Comparison of ENCODE assay signal across 24 cellular contexts in genomic region chr5:1171340-1171941, GRCh38. TPM values are rescaled to one million over a fixed set of nuclear protein-coding genes. Genes with fewer than 3 reads are reported as not detected.
A peak's percentile ranks its signal among the peaks of the same experiment; 100 is the strongest.
DNase-seq lines count a peak whose midpoint lies in the region; FAIRE-seq and TF ChIP-seq lines count a peak whose summit lies in the region.
"Had no signal": no experiment of that assay in that cellular context is flagged by ENCODE, and none has a peak within 500 bp of the region (broad histone marks: within the 10 kb centered on the region; RNA-seq: fewer than 3 reads in every experiment).

No MANE protein-coding gene starts in this region.

- H3K27ac Mint-ChIP-seq in activated CD4-positive, alpha-beta T cell treated with anti-CD3 and anti-CD28 coated beads, Interleukin-2, amount 10 ng/mL, durations not matched to agents 24 days and 14 days = peak overlapping the region; percentile 20
- H3K27ac Mint-ChIP-seq: activated naive CD8-positive, alpha-beta T cell treated with anti-CD3 and anti-CD28 coated beads for 36 hours; activated T-cell treated with anti-CD3 and anti-CD28 coated beads, Interleukin-2, amount 50 U/mL, for 24 hours; CD4-positive, alpha-beta memory T cell; nephron; stimulated activated naive CD8-positive, alpha-beta T cell treated with anti-CD3 and anti-CD28 coated beads, Interleukin-15, Interleukin-2, amounts not matched to agents 100 ng/mL and 50 ng/mL, for 24 hours had no signal

- no peaks in the 10 kb centered on the region for H3K27me3 ChIP-seq in bronchial epithelial cell (ENCODE audit: control insufficient read depth, insufficient read depth, low read length)

- no peak overlapping the region for H3K4me3 Mint-ChIP-seq in activated CD4-positive, alpha-beta T cell treated with anti-CD3 and anti-CD28 coated beads, Interleukin-2, amount 10 ng/mL, durations not matched to agents 24 days and 14 days
- H3K4me3 Mint-ChIP-seq: activated naive CD8-positive, alpha-beta T cell treated with anti-CD3 and anti-CD28 coated beads for 36 hours; activated T-cell treated with anti-CD3 and anti-CD28 coated beads, Interleukin-2, amount 50 U/mL, for 24 hours; CD4-positive, alpha-beta memory T cell; central memory CD8-positive, alpha-beta T cell; nephron; stimulated activated naive CD8-positive, alpha-beta T cell treated with anti-CD3 and anti-CD28 coated beads, Interleukin-15, Interleukin-2, amounts not matched to agents 100 ng/mL and 50 ng/mL, for 24 hours had no signal

- H3K4me1 Mint-ChIP-seq in activated CD4-positive, alpha-beta T cell treated with anti-CD3 and anti-CD28 coated beads, Interleukin-2, amount 10 ng/mL, durations not matched to agents 24 days and 14 days = peaks cover 8% of the 10 kb centered on the region

- H3K9me3 Mint-ChIP-seq in activated CD4-positive, alpha-beta T cell treated with anti-CD3 and anti-CD28 coated beads, Interleukin-2, amount 10 ng/mL, durations not matched to agents 24 days and 14 days = no peaks in the 10 kb centered on the region
- H3K9me3 Mint-ChIP-seq: activated naive CD8-positive, alpha-beta T cell treated with anti-CD3 and anti-CD28 coated beads for 36 hours; activated T-cell treated with anti-CD3 and anti-CD28 coated beads, Interleukin-2, amount 50 U/mL, for 24 hours; CD4-positive, alpha-beta memory T cell; central memory CD8-positive, alpha-beta T cell; nephron; stimulated activated naive CD8-positive, alpha-beta T cell treated with anti-CD3 and anti-CD28 coated beads, Interleukin-15, Interleukin-2, amounts not matched to agents 100 ng/mL and 50 ng/mL, for 24 hours had no signal

- in situ Hi-C loops in ACHN (cut with HindIII; ENCODE audit: low pct_ligation_motif_present, low pct_unique_long_range_greater_than_20kb, low sequenced_read_pairs) = no loop called here

- H3K36me3 ChIP-seq in bronchial epithelial cell (ENCODE audit: control insufficient read depth, insufficient read depth, low read length) = no peaks in the 10 kb centered on the region
- H3K36me3 ChIP-seq: gastrocnemius medialis had no signal

- intact Hi-C loops in activated CD4-positive, alpha-beta T cell treated with anti-CD3 and anti-CD28 coated beads, Interleukin-2, amount 10 ng/mL, durations not matched to agents 24 days and 14 days (cut with micrococcal nuclease) = no loop called here

- no peaks in the 10 kb centered on the region for H3K36me3 Mint-ChIP-seq in activated CD4-positive, alpha-beta T cell treated with anti-CD3 and anti-CD28 coated beads, Interleukin-2, amount 10 ng/mL, durations not matched to agents 24 days and 14 days (ENCODE audit: low read depth)
- H3K36me3 Mint-ChIP-seq: activated naive CD8-positive, alpha-beta T cell treated with anti-CD3 and anti-CD28 coated beads for 36 hours; CD4-positive, alpha-beta memory T cell had no signal

- FAIRE-seq in bronchial epithelial cell (lab: Jason Lieb, UNC) = no peak

- DNase-seq in activated CD4-positive, alpha-beta T cell treated with anti-CD3 and anti-CD28 coated beads, Interleukin-2, amount 10 ng/mL, durations not matched to agents 24 days and 14 days = no peak
- DNase-seq in activated CD4-positive, alpha-beta T cell treated with anti-CD3 and anti-CD28 coated beads, Interleukin-2, amount 50 U/mL, for 4 hours = no peak
- peak; percentile 88 for DNase-seq in M059J (ENCODE audit: low read depth)
- peak; percentile 21 for DNase-seq in bronchial epithelial cell (ENCODE audit: low read depth)
- peak; percentile 67 for DNase-seq in mesenteric fat pad (ENCODE audit: low spot score)
- no peak for DNase-seq in NCI-H146 (lab: John Stamatoyannopoulos, UW)
- DNase-seq in ACHN = no peak
- DNase-seq in epidermal melanocyte (ENCODE audit: insufficient read length, low spot score) = no peak
- DNase-seq: 8988T; activated CD4-positive, alpha-beta T cell treated with anti-CD3 and anti-CD28 coated beads, Interleukin-2, amount 50 U/mL, for 48 hours; activated naive CD8-positive, alpha-beta T cell treated with anti-CD3 and anti-CD28 coated beads for 36 hours; activated T-cell treated with anti-CD3 and anti-CD28 coated beads, Interleukin-2, amount 50 U/mL, for 24 hours; CD4-positive, alpha-beta memory T cell; DND-41; gastrocnemius medialis; NCI-H2081; NCI-H524; stimulated activated CD4-positive, alpha-beta T cell treated with anti-CD3 and anti-CD28 coated beads, Interleukin-15, amount 100 ng/mL, for 24 hours had no signal

- no peak overlapping the region for H3K4me3 ChIP-seq in bronchial epithelial cell (ENCODE audit: low read depth, low read length)
- H3K4me3 ChIP-seq: gastrocnemius medialis, lung had no signal

- peaks cover 2% of the 10 kb centered on the region for H3K27me3 Mint-ChIP-seq in activated CD4-positive, alpha-beta T cell treated with anti-CD3 and anti-CD28 coated beads, Interleukin-2, amount 10 ng/mL, durations not matched to agents 24 days and 14 days

- TF ChIP-seq CTCF in bronchial epithelial cell (IDR thresholded peaks at IDR 0.05; ENCODE audit: insufficient read depth, low read length, severe bottlenecking) = no peak

RNA-seq across cellular contexts. Expression of gene SLC6A19, which starts 30.0 kb away (rescaled TPM):
- not detected in 2 replicates for total RNA-seq in activated CD4-positive, alpha-beta T cell treated with anti-CD3 and anti-CD28 coated beads, Interleukin-2, amount 10 ng/mL, durations not matched to agents 24 days and 14 days
- not detected in 2 replicates for total RNA-seq in M059J (2014; rRNA removed; shearing (Covaris generic))
- total RNA-seq in bronchial epithelial cell = not detected in 2 replicates
- total RNA-seq in mesenteric fat pad = 0.32 TPM
- total RNA-seq: activated naive CD8-positive, alpha-beta T cell treated with anti-CD3 and anti-CD28 coated beads for 36 hours; CD4-positive, alpha-beta memory T cell; pulmonary artery endothelial cell; ureter had no signal

RNA-seq across cellular contexts. Expression of gene SLC6A18, which starts 53.7 kb away (rescaled TPM):
- not detected in 2 replicates for total RNA-seq in activated CD4-positive, alpha-beta T cell treated with anti-CD3 and anti-CD28 coated beads, Interleukin-2, amount 10 ng/mL, durations not matched to agents 24 days and 14 days
- not detected in 2 replicates for total RNA-seq in M059J (2014; rRNA removed; shearing (Covaris generic))
- not detected in 2 replicates for total RNA-seq in bronchial epithelial cell
- total RNA-seq in mesenteric fat pad = not detected
- total RNA-seq: activated naive CD8-positive, alpha-beta T cell treated with anti-CD3 and anti-CD28 coated beads for 36 hours; CD4-positive, alpha-beta memory T cell; gastrocnemius medialis; lung; pulmonary artery endothelial cell; ureter had no signal

RNA-seq across cellular contexts. Expression of gene SLC12A7, which starts 59.6 kb away (rescaled TPM):
- total RNA-seq in activated CD4-positive, alpha-beta T cell treated with anti-CD3 and anti-CD28 coated beads, Interleukin-2, amount 10 ng/mL, durations not matched to agents 24 days and 14 days = 32.1 and 33.4 TPM in 2 replicates
- 6.9 and 14.2 TPM in 2 replicates for total RNA-seq in M059J (2014; rRNA removed; shearing (Covaris generic))
- total RNA-seq in bronchial epithelial cell (10.3 and 14.5 TPM in 2 replicates), mesenteric fat pad (39.4 TPM)

Comparison
In these comparisons a context has a peak if more than half of its experiments do, and no peak if none do; other contexts are left out.
1. DNase-seq: peak in M059J (single experiment), bronchial epithelial cell (single experiment) and mesenteric fat pad (single experiment); none in activated CD4-positive, alpha-beta T cell treated with anti-CD3 and anti-CD28 coated beads, Interleukin-2, amount 10 ng/mL, durations not matched to agents 24 days and 14 days (single experiment), activated CD4-positive, alpha-beta T cell treated with anti-CD3 and anti-CD28 coated beads, Interleukin-2, amount 50 U/mL, for 4 hours (0 of 2), NCI-H146 (single experiment), ACHN (single experiment) and epidermal melanocyte (single experiment).